Comparison of ENCODE assay signal across 8 cellular contexts in genomic region chr17:68356520-68356919, GRCh38.
DNase-seq lines count a peak whose midpoint lies in the region.

No MANE protein-coding gene starts in this region.

- DNase-seq in NCI-H2107 treated with DMSO at 0.1 percent for 48 hours (lab: John Stamatoyannopoulos, UW; ENCODE audit: unreplicated experiment) (peak; percentile 24), NCI-H2107 (lab: John Stamatoyannopoulos, UW) (no peak), NOMO-1 (lab: John Stamatoyannopoulos, UW; ENCODE audit: unreplicated experiment in 2 of 2) (peak; percentile 27 to 85), NCI-H2029 (lab: John Stamatoyannopoulos, UW) (no peak), hepatic stellate cell (ENCODE audit: low spot score) (no peak), NCI-H510A (lab: John Stamatoyannopoulos, UW) (no peak)
- DNase-seq in activated effector memory CD4-positive, alpha-beta T cell treated with Interleukin-2 at 50 U/mL for 16 hours = peak; percentile 54
- peak; percentile 24 for DNase-seq in stimulated activated CD4-positive, alpha-beta T cell treated with anti-CD3 and anti-CD28 coated beads, Interleukin-4, amount 100 ng/mL, for 1 hour

Comparison
In these comparisons a context has a peak if more than half of its experiments do, and no peak if none do; other contexts are left out.
1. DNase-seq: peak in NCI-H2107 treated with DMSO at 0.1 percent for 48 hours (single experiment), NOMO-1 (2 of 2), activated effector memory CD4-positive, alpha-beta T cell treated with Interleukin-2 at 50 U/mL for 16 hours (single experiment) and stimulated activated CD4-positive, alpha-beta T cell treated with anti-CD3 and anti-CD28 coated beads, Interleukin-4, amount 100 ng/mL, for 1 hour (single experiment); none in NCI-H2107 (single experiment), NCI-H2029 (single experiment), hepatic stellate cell (single experiment) and NCI-H510A (single experiment).